In the genomic region with DNA sequence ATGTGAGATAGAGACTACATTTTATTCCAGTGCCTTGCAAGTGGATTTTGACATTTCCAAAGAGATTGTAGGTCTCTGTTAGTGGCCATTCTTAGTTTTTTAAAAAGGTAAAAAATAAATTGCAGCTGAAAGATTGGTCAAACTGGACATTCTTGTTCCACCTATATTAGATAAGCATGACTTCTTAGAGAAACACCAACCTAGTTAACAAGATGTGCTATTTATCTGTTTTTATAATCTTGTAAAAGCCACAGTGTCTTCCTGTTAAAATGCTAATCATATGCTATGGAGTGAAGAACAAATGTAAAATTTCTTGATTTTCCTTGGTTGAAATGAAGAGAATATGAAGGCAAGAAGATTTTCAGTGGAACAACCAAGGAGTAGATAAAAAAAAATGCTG, we compare ENCODE assay signal across 16 cellular contexts. TPM values are rescaled to one million over a fixed set of nuclear protein-coding genes. Genes with fewer than 3 reads are reported as not detected.
DNase-seq lines count a peak whose midpoint lies in the region; ATAC-seq and TF ChIP-seq lines count a peak whose summit lies in the region.
"Had no signal": no experiment of that assay in that cellular context is flagged by ENCODE, and none has a peak within 500 bp of the region (broad histone marks: within the 10 kb centered on the region; RNA-seq: fewer than 3 reads in every experiment).

No MANE protein-coding gene starts in this region.

- peak overlapping the region; percentile 47 for H3K27ac Mint-ChIP-seq in activated naive CD8-positive, alpha-beta T cell
- H3K27ac Mint-ChIP-seq in activated naive CD8-positive, alpha-beta T cell treated with anti-CD3 and anti-CD28 coated beads for 36 hours, result no peak overlapping the region
- H3K27ac Mint-ChIP-seq in central memory CD8-positive, alpha-beta T cell (ENCODE audit: low read depth), result peak overlapping the region; percentile 85
- no peak overlapping the region for H3K27ac Mint-ChIP-seq in stimulated activated effector memory CD8-positive, alpha-beta T cell treated with anti-CD3 and anti-CD28 coated beads, Interleukin-12 subunit alpha, Interleukin-12 subunit beta, amount 100 ng/mL, for 72 hours
- no peak overlapping the region for H3K27ac Mint-ChIP-seq in nephron progenitor cell
- H3K27ac Mint-ChIP-seq: GM23338 had no signal

- no peaks in the 10 kb centered on the region for H3K27me3 Mint-ChIP-seq in activated naive CD8-positive, alpha-beta T cell
- H3K27me3 Mint-ChIP-seq in activated naive CD8-positive, alpha-beta T cell treated with anti-CD3 and anti-CD28 coated beads for 36 hours, result no peaks in the 10 kb centered on the region
- no peaks in the 10 kb centered on the region for H3K27me3 Mint-ChIP-seq in central memory CD8-positive, alpha-beta T cell
- H3K27me3 Mint-ChIP-seq in nephron progenitor cell (ENCODE audit: low read depth, poor library complexity), result peaks cover under 1% of the 10 kb centered on the region

- no peaks in the 10 kb centered on the region for H3K9me3 Mint-ChIP-seq in activated naive CD8-positive, alpha-beta T cell (ENCODE audit: low read depth)
- no peaks in the 10 kb centered on the region for H3K9me3 Mint-ChIP-seq in activated naive CD8-positive, alpha-beta T cell treated with anti-CD3 and anti-CD28 coated beads for 36 hours
- H3K9me3 Mint-ChIP-seq in central memory CD8-positive, alpha-beta T cell, result no peaks in the 10 kb centered on the region
- no peaks in the 10 kb centered on the region for H3K9me3 Mint-ChIP-seq in stimulated activated effector memory CD8-positive, alpha-beta T cell treated with anti-CD3 and anti-CD28 coated beads, Interleukin-12 subunit alpha, Interleukin-12 subunit beta, amount 100 ng/mL, for 72 hours
- no peaks in the 10 kb centered on the region for H3K9me3 Mint-ChIP-seq in nephron progenitor cell
- H3K9me3 Mint-ChIP-seq: GM23338 had no signal

- H3K36me3 Mint-ChIP-seq in activated naive CD8-positive, alpha-beta T cell, result peaks cover 29% of the 10 kb centered on the region
- peaks cover 40% of the 10 kb centered on the region for H3K36me3 Mint-ChIP-seq in activated naive CD8-positive, alpha-beta T cell treated with anti-CD3 and anti-CD28 coated beads for 36 hours
- peaks cover 19% of the 10 kb centered on the region for H3K36me3 Mint-ChIP-seq in central memory CD8-positive, alpha-beta T cell (ENCODE audit: insufficient read depth)
- H3K36me3 Mint-ChIP-seq in stimulated activated effector memory CD8-positive, alpha-beta T cell treated with anti-CD3 and anti-CD28 coated beads, Interleukin-12 subunit alpha, Interleukin-12 subunit beta, amount 100 ng/mL, for 72 hours, result peaks cover 66% of the 10 kb centered on the region
- peaks cover 65% of the 10 kb centered on the region for H3K36me3 Mint-ChIP-seq in nephron progenitor cell (ENCODE audit: low read depth)

- TF ChIP-seq CTCF in LNCaP clone FGC (IDR thresholded peaks at IDR 0.05; ENCODE audit: control insufficient read depth, extremely low read depth, insufficient read depth), result no peak
- TF ChIP-seq CTCF in right atrium auricular region (IDR thresholded peaks at IDR 0.05), result no peak
- TF ChIP-seq CTCF in nephron progenitor cell (IDR thresholded peaks at IDR 0.05), result no peak

- no peaks in the 10 kb centered on the region for H3K27me3 ChIP-seq in right atrium auricular region

- no peak overlapping the region for H3K27ac ChIP-seq in right atrium auricular region
- H3K27ac ChIP-seq: A549 had no signal

- H3K4me3 ChIP-seq in LNCaP clone FGC (ENCODE audit: low read depth, low read length) (peak overlapping the region; percentile 38), right atrium auricular region (no peak overlapping the region)
- H3K4me3 ChIP-seq: A549, GM23338, K562 had no signal

- H3K4me3 Mint-ChIP-seq in activated naive CD8-positive, alpha-beta T cell, result peak overlapping the region; percentile 64
- H3K4me3 Mint-ChIP-seq in activated naive CD8-positive, alpha-beta T cell treated with anti-CD3 and anti-CD28 coated beads for 36 hours, result no peak overlapping the region
- peak overlapping the region; percentile 43 for H3K4me3 Mint-ChIP-seq in central memory CD8-positive, alpha-beta T cell
- peak overlapping the region; percentile 22 for H3K4me3 Mint-ChIP-seq in stimulated activated effector memory CD8-positive, alpha-beta T cell treated with anti-CD3 and anti-CD28 coated beads, Interleukin-12 subunit alpha, Interleukin-12 subunit beta, amount 100 ng/mL, for 72 hours
- no peak overlapping the region for H3K4me3 Mint-ChIP-seq in nephron progenitor cell
- H3K4me3 Mint-ChIP-seq: GM23338 had no signal

- peaks cover 66% of the 10 kb centered on the region for H3K4me1 Mint-ChIP-seq in activated naive CD8-positive, alpha-beta T cell (ENCODE audit: low read depth)
- H3K4me1 Mint-ChIP-seq in activated naive CD8-positive, alpha-beta T cell treated with anti-CD3 and anti-CD28 coated beads for 36 hours, result peaks cover 37% of the 10 kb centered on the region
- peaks cover 74% of the 10 kb centered on the region for H3K4me1 Mint-ChIP-seq in central memory CD8-positive, alpha-beta T cell
- H3K4me1 Mint-ChIP-seq in stimulated activated effector memory CD8-positive, alpha-beta T cell treated with anti-CD3 and anti-CD28 coated beads, Interleukin-12 subunit alpha, Interleukin-12 subunit beta, amount 100 ng/mL, for 72 hours, result peaks cover 51% of the 10 kb centered on the region
- H3K4me1 Mint-ChIP-seq in nephron progenitor cell, result peaks cover 36% of the 10 kb centered on the region

- ATAC-seq in central memory CD8-positive, alpha-beta T cell (replicated peaks; ENCODE audit: extremely low read depth, poor library complexity, severe bottlenecking), result peak; percentile 41
- no peak for ATAC-seq in stimulated activated effector memory CD8-positive, alpha-beta T cell treated with anti-CD3 and anti-CD28 coated beads, Interleukin-12 subunit alpha, Interleukin-12 subunit beta, amount 100 ng/mL, for 72 hours
- ATAC-seq in GM18519 (IDR thresholded peaks at IDR 0.05; ENCODE audit: low FRiP score, unreplicated experiment), result no peak
- ATAC-seq: A549, GM23338 had no signal

- H3K4me1 ChIP-seq in right atrium auricular region, result no peaks in the 10 kb centered on the region
- H3K4me1 ChIP-seq: A549 had no signal

- H3K9me3 ChIP-seq in right atrium auricular region, result no peaks in the 10 kb centered on the region
- H3K9me3 ChIP-seq: A549 had no signal

- DNase-seq in activated naive CD8-positive, alpha-beta T cell treated with anti-CD3 and anti-CD28 coated beads for 36 hours, result no peak
- peak; percentile 54 for DNase-seq in LNCaP clone FGC (ENCODE audit: low read depth)
- DNase-seq in central memory CD8-positive, alpha-beta T cell (ENCODE audit: low spot score in 2 of 2), result no peak
- DNase-seq in stimulated activated effector memory CD8-positive, alpha-beta T cell treated with anti-CD3 and anti-CD28 coated beads, Interleukin-12 subunit alpha, Interleukin-12 subunit beta, amount 100 ng/mL, for 72 hours (ENCODE audit: low spot score in 2 of 2), result no peak
- DNase-seq in right atrium auricular region (ENCODE audit: low spot score), result no peak
- no peak for DNase-seq in nephron progenitor cell
- DNase-seq: GF-D8, NCI-H1092, NCI-H2107, NCI-H69, SHP77 treated with DMSO at 0.1 percent for 48 hours had no signal

- peaks cover 15% of the 10 kb centered on the region for H3K36me3 ChIP-seq in right atrium auricular region

RNA-seq across cellular contexts. Expression of gene GPR183, which starts 33.4 kb away (rescaled TPM):
- 1 to 10 TPM; 4.3 to 4.5 TPM for total RNA-seq in activated naive CD8-positive, alpha-beta T cell treated with anti-CD3 and anti-CD28 coated beads for 36 hours
- total RNA-seq in right atrium auricular region, result 10 to 100 TPM in 1 of 2 donors, 1 to 10 TPM in 1; 7.6 to 13.3 TPM
- total RNA-seq: GM23338 had no signal

Comparison
In these comparisons a context has a peak if more than half of its experiments do, and no peak if none do; other contexts are left out.
1. H3K27ac Mint-ChIP-seq: peak in activated naive CD8-positive, alpha-beta T cell (single experiment) and central memory CD8-positive, alpha-beta T cell (single experiment); none in activated naive CD8-positive, alpha-beta T cell treated with anti-CD3 and anti-CD28 coated beads for 36 hours (single experiment), stimulated activated effector memory CD8-positive, alpha-beta T cell treated with anti-CD3 and anti-CD28 coated beads, Interleukin-12 subunit alpha, Interleukin-12 subunit beta, amount 100 ng/mL, for 72 hours (single experiment) and nephron progenitor cell (single experiment).
2. H3K4me3 Mint-ChIP-seq: peak in activated naive CD8-positive, alpha-beta T cell (single experiment), central memory CD8-positive, alpha-beta T cell (single experiment) and stimulated activated effector memory CD8-positive, alpha-beta T cell treated with anti-CD3 and anti-CD28 coated beads, Interleukin-12 subunit alpha, Interleukin-12 subunit beta, amount 100 ng/mL, for 72 hours (single experiment); none in activated naive CD8-positive, alpha-beta T cell treated with anti-CD3 and anti-CD28 coated beads for 36 hours (single experiment) and nephron progenitor cell (single experiment).